Comparison of ENCODE assay signal across 9 cellular contexts in the genomic region with DNA sequence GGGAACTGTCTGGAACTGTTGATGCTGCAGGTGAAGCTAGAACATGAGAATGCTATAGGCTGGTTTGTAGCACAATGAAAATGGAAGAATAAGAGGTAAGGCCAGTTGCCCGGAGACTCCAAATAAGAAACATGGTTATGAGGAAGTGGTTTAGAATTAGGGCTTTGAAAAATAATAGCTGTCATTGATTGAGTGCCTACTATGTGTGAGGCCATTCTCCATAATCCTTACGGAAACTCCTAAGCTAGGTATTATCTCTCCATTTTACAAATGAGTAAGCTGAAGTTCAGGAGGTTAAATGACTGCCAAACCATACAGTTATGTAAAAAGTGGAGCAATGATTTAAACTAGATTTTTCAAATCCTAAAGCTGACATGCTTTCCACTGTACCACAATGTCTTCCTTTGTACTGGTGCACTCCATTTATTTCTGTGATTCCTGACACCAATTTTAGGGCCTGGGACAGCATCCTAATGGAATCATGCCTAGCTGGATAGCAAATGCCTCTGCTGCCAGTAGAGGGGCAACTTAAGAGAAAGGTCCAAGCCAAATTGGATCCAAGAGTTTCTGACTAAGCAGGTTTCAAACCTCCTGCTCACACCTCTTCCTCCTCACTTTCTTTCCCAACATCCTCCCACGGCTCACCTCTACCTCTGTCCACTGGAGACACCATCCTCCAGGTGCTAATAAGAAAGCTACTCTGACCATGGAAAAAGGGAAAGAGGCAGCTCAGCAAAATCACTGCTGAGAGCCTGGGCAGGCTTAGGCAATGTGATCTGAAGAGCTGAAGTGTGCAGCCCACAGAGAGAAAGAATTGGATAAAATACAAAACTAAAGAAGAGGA. TPM values are rescaled to one million over a fixed set of nuclear protein-coding genes. Genes with fewer than 3 reads are reported as not detected.
DNase-seq lines count a peak whose midpoint lies in the region; ATAC-seq and TF ChIP-seq lines count a peak whose summit lies in the region.
"Had no signal": no experiment of that assay in that cellular context is flagged by ENCODE, and none has a peak within 500 bp of the region (broad histone marks: within the 10 kb centered on the region; RNA-seq: fewer than 3 reads in every experiment).

No MANE protein-coding gene starts in this region.

- peak overlapping the region; percentile 86 for H2BK5ac ChIP-seq in IMR-90 (ENCODE audit: low read depth, low read length, poor library complexity, severe bottlenecking)

- peak overlapping the region; percentile 22; the same call in 1 of the 3 replicates for H2BK15ac ChIP-seq in IMR-90 (ENCODE audit: low read depth, low read length)

- H3K4me3 ChIP-seq in IMR-90 (ENCODE audit: insufficient read depth, low read depth, low read length) = no peak overlapping the region; the same call in 1 of the 2 replicates
- no peak overlapping the region for H3K4me3 ChIP-seq in fibroblast of lung (replicated peaks in 1 of 4; ENCODE audit: control extremely low read depth in 1 of 4, insufficient read depth in 1 of 4, low read depth in 3 of 4, low read length in 4 of 4)
- H3K4me3 ChIP-seq in testis = no peak overlapping the region
- H3K4me3 ChIP-seq in CD8-positive, alpha-beta T cell (ENCODE audit: low read depth, low read length) = no peak overlapping the region

- peak overlapping the region; percentile 83 for H2AK5ac ChIP-seq in IMR-90 (ENCODE audit: low read depth, low read length)

- peak overlapping the region; percentile 34 to 88; a peak in 3 of 4 replicates for H4K8ac ChIP-seq in IMR-90 (ENCODE audit: low read depth in 2 of 2, low read length in 2 of 2)

- H2AK9ac ChIP-seq in IMR-90 (replicated peaks; ENCODE audit: low read depth, low read length, poor library complexity) = no peak overlapping the region

- no TSS peak for BruUV-seq in IMR-90 (replicated peaks; lab: Mats Ljungman, UMichigan)

- H3K36me3 ChIP-seq in IMR-90 (ENCODE audit: control insufficient read depth, insufficient read depth, low read length) = no peaks in the 10 kb centered on the region
- no peaks in the 10 kb centered on the region for H3K36me3 ChIP-seq in fibroblast of lung (ENCODE audit: control insufficient read depth, insufficient read depth, low read length)
- no peaks in the 10 kb centered on the region for H3K36me3 ChIP-seq in testis (ENCODE audit: low read depth, missing control alignments)
- no peaks in the 10 kb centered on the region for H3K36me3 ChIP-seq in CD8-positive, alpha-beta T cell (ENCODE audit: insufficient read depth, low read length)
- H3K36me3 ChIP-seq: neutrophil had no signal

- H2BK120ac ChIP-seq in IMR-90 (ENCODE audit: low read depth, low read length) = peak overlapping the region; percentile 90

- CTCF ChIA-PET in IMR-90 (lab: Yijun Ruan, JAX) = interaction anchor here (0.6 to 1.0 kb wide), 3 partner anchors 9 to 162 kb away, joined by 3 read pairs; no protein-coding TSS in a partner anchor
- CTCF ChIA-PET in CD8-positive, alpha-beta T cell (lab: Charles Lee) = interaction anchor here (1.3 to 2.6 kb wide), 2 partner anchors 74 to 78 kb away, joined by 4 to 11 read pairs; no protein-coding TSS in a partner anchor

- peak overlapping the region; percentile 86; the same call in 1 of the 2 replicates for H3K18ac ChIP-seq in IMR-90 (ENCODE audit: low read depth, low read length)

- no peaks in the 10 kb centered on the region for H3K79me1 ChIP-seq in IMR-90 (ENCODE audit: low read depth in 1 of 2, low read length in 2 of 2)

- H3K27me3 ChIP-seq in IMR-90 (ENCODE audit: control insufficient read depth, insufficient read depth, low read length) (no peaks in the 10 kb centered on the region), fibroblast of lung (ENCODE audit: control insufficient read depth, insufficient read depth, low read length) (no peaks in the 10 kb centered on the region), testis (no peaks in the 10 kb centered on the region)
- H3K27me3 ChIP-seq in CD8-positive, alpha-beta T cell (ENCODE audit: insufficient read depth, low read length) = no peaks in the 10 kb centered on the region
- H3K27me3 ChIP-seq: neutrophil had no signal

- intact Hi-C loops in IMR-90 (cut with micrococcal nuclease) = loop anchor here (2.0 kb wide), 1 partner anchor 47 kb away; a partner anchor contains a TSS
- intact Hi-C loops in testis (cut with DNase I; ENCODE audit: low total_unique reads) = no loop called here
- intact Hi-C loops in CD8-positive, alpha-beta T cell (cut with DNase I, micrococcal nuclease) = loop anchor here in 1 of 2 experiments (2.0 kb wide), 1 partner anchor 45 kb away; no protein-coding TSS in a partner anchor

- H3K79me2 ChIP-seq in fibroblast of lung (ENCODE audit: control insufficient read depth, insufficient read depth, low read length) = no peaks in the 10 kb centered on the region

- POLR2A ChIA-PET in IMR-90 (lab: Charles Lee; ENCODE audit: unreplicated experiment) = no interaction called here
- POLR2A ChIA-PET in CD8-positive, alpha-beta T cell (lab: Charles Lee) = interaction anchor here (1.9 to 2.0 kb wide), 2 partner anchors 13 to 48 kb away, joined by 4 to 5 read pairs; no protein-coding TSS in a partner anchor

- H3K27ac ChIP-seq in IMR-90 (ENCODE audit: insufficient read depth, low read length) = peak overlapping the region; percentile 59
- H3K27ac ChIP-seq in fibroblast of lung (ENCODE audit: insufficient read depth, low read length) = no peak overlapping the region
- no peak overlapping the region for H3K27ac ChIP-seq in testis
- no peak overlapping the region for H3K27ac ChIP-seq in CD8-positive, alpha-beta T cell (ENCODE audit: low read depth, low read length)

- peak overlapping the region; percentile 48 for H3K4me2 ChIP-seq in IMR-90 (ENCODE audit: low read depth, low read length)
- H3K4me2 ChIP-seq in fibroblast of lung (ENCODE audit: extremely low read depth, insufficient read depth, low read length) = peak overlapping the region; percentile 32

- peak; percentile 7 for DNase-seq in GM03348 (ENCODE audit: low spot score)
- DNase-seq in IMR-90 = peak; percentile 62
- DNase-seq in fibroblast of lung (ENCODE audit: low read depth in 2 of 2) = peak in 1 of 2 donors; percentile 94
- no peak for DNase-seq in HUDEP-2 (lab: John Stamatoyannopoulos, UW; ENCODE audit: unreplicated experiment in 76 of 76)
- DNase-seq in central memory CD4-positive, alpha-beta T cell = no peak
- no peak for DNase-seq in testis
- DNase-seq in CD8-positive, alpha-beta T cell = no peak

- in situ Hi-C loops in IMR-90 (cut with MboI; ENCODE audit: low sequenced_read_pairs) = no loop called here

- H3K4me1 ChIP-seq in IMR-90 (ENCODE audit: control insufficient read depth, insufficient read depth, low read length) (peaks cover 9% of the 10 kb centered on the region), fibroblast of lung (ENCODE audit: control insufficient read depth, extremely low read depth, insufficient read depth, low read length) (no peaks in the 10 kb centered on the region), testis (no peaks in the 10 kb centered on the region)
- no peaks in the 10 kb centered on the region for H3K4me1 ChIP-seq in CD8-positive, alpha-beta T cell (ENCODE audit: insufficient read depth, low read length)

- peaks cover 12% of the 10 kb centered on the region for H3K4me1 Mint-ChIP-seq in CD8-positive, alpha-beta T cell (ENCODE audit: low read depth)

- TF ChIP-seq RAD21 in IMR-90 (IDR thresholded peaks at IDR 0.05; ENCODE audit: low read length) = no peak

- H4K5ac ChIP-seq in IMR-90 (ENCODE audit: low read depth, low read length) = peak overlapping the region; percentile 60; the same call in 1 of the 2 replicates

- H4K91ac ChIP-seq in IMR-90 (ENCODE audit: insufficient read depth, low read depth, low read length) = peak overlapping the region; percentile 59; the same call in 1 of the 2 replicates

- H3K4ac ChIP-seq in IMR-90 (ENCODE audit: low read depth, low read length) = peak overlapping the region; percentile 84

- peaks cover 14% of the 10 kb centered on the region for H3K9me1 ChIP-seq in IMR-90 (ENCODE audit: insufficient read depth, low read length)

- H3K56ac ChIP-seq in IMR-90 (ENCODE audit: extremely low read depth, insufficient read depth, low read length) = peak overlapping the region; percentile 82

- no CpG with 5 or more reads among the region's 3 CpGs for WGBS in IMR-90 (ENCODE audit: extremely low coverage in 2 of 2, insufficient read length in 1 of 2), 2 experiments
- WGBS in testis, 2 donors = 91 to 95% methylated on average over 3 of the region's 3 CpGs

- TF ChIP-seq CTCF in IMR-90 (conservative IDR thresholded peaks at IDR 0.05; ENCODE audit: low read depth, low read length) (no peak; the same call in 1 of the 2 replicates), fibroblast of lung (conservative IDR thresholded peaks at IDR 0.05 in 1 of 2, IDR thresholded peaks at IDR 0.05 in 1 of 2; ENCODE audit: low read depth in 1 of 2, low read length in 2 of 2) (peak in 1 of 2 donors; percentile 6), testis (IDR thresholded peaks at IDR 0.05) (no peak)
- TF ChIP-seq CTCF in CD8-positive, alpha-beta T cell (IDR thresholded peaks at IDR 0.05) = no peak

- 0 out of 2 replicates have a peak overlapping the region, but pooled peaks have one; percentile 12 for H3K9ac ChIP-seq in IMR-90 (ENCODE audit: low read depth, low read length)
- no peak overlapping the region for H3K9ac ChIP-seq in fibroblast of lung (ENCODE audit: insufficient read depth, low read length)

- TF ChIP-seq POLR2A in IMR-90 (IDR thresholded peaks at IDR 0.05; ENCODE audit: low read depth, low read length) (no peak), testis (IDR thresholded peaks at IDR 0.05) (no peak)

- peak overlapping the region; percentile 25; the same call in 1 of the 2 replicates for H3K23ac ChIP-seq in IMR-90 (ENCODE audit: low read depth, low read length)

- H3K9me3 ChIP-seq in IMR-90 (ENCODE audit: control insufficient read depth, insufficient read depth, low read length) = no peaks in the 10 kb centered on the region
- no peaks in the 10 kb centered on the region for H3K9me3 ChIP-seq in fibroblast of lung (ENCODE audit: control insufficient read depth, insufficient read depth, low read depth, low read length)
- no peaks in the 10 kb centered on the region for H3K9me3 ChIP-seq in testis
- no peaks in the 10 kb centered on the region for H3K9me3 ChIP-seq in CD8-positive, alpha-beta T cell (ENCODE audit: low read length)
- H3K9me3 ChIP-seq: neutrophil had no signal

- H2AFZ ChIP-seq in IMR-90 (replicated peaks; ENCODE audit: low read length, poor library complexity) (peak overlapping the region; percentile 23), fibroblast of lung (ENCODE audit: low read length) (no peak overlapping the region)

- H3K9me3 Mint-ChIP-seq in CD8-positive, alpha-beta T cell = no peaks in the 10 kb centered on the region

- peak overlapping the region; percentile 74 for H3K14ac ChIP-seq in IMR-90 (replicated peaks; ENCODE audit: low read depth, low read length)

- H2BK20ac ChIP-seq in IMR-90 (ENCODE audit: low read depth, low read length) = peak overlapping the region; percentile 81

- H3K27ac Mint-ChIP-seq in CD8-positive, alpha-beta T cell = no peak overlapping the region

- no peaks in the 10 kb centered on the region for H3K27me3 Mint-ChIP-seq in CD8-positive, alpha-beta T cell (ENCODE audit: low read depth)

- no peak overlapping the region for H3K4me3 Mint-ChIP-seq in CD8-positive, alpha-beta T cell

- dilution Hi-C loops in IMR-90 (cut with HindIII; ENCODE audit: low sequenced_read_pairs, unreplicated experiment) = no loop called here

- H3K36me3 Mint-ChIP-seq in CD8-positive, alpha-beta T cell = no peaks in the 10 kb centered on the region

- no peaks in the 10 kb centered on the region for H4K20me1 ChIP-seq in IMR-90 (ENCODE audit: insufficient read depth, low read length)
- H4K20me1 ChIP-seq in fibroblast of lung (ENCODE audit: control insufficient read depth, extremely low read depth, insufficient read depth, low read length) = no peaks in the 10 kb centered on the region

- ATAC-seq in GM21529 (IDR thresholded peaks at IDR 0.05; ENCODE audit: unreplicated experiment) (peak; percentile 32), IMR-90 (ENCODE audit: low read depth) (peak; percentile 53)
- no peak for ATAC-seq in CD8-positive, alpha-beta T cell

RNA-seq across cellular contexts. Expression of a gene that starts 46.9 kb away (rescaled TPM):
- total RNA-seq in IMR-90 (2012; rRNA removed) (441 and 453 TPM in 2 replicates), fibroblast of lung (263 and 291 TPM in 2 replicates), testis (100 to 1,000 TPM; 217 to 237 TPM)
- polyA plus RNA-seq in IMR-90 (2012; rRNA removed) (214 and 235 TPM in 2 replicates), fibroblast of lung (264 and 322 TPM in 2 replicates), testis (ENCODE audit: insufficient read depth, low read depth, low replicate concordance) (156 TPM)
- polyA plus RNA-seq in IMR-90 (2012; cell fraction: cytosol; rRNA removed) = 75.0 and 88.4 TPM in 2 replicates
- 42.1 and 341 TPM in 2 replicates for polyA plus RNA-seq in IMR-90 (2012; cell fraction: nucleus; rRNA removed; ENCODE audit: low replicate concordance)
- polyA plus RNA-seq in fibroblast of lung (2012) = 149 and 165 TPM in 2 replicates
- 183 and 218 TPM in 2 replicates for polyA minus RNA-seq in fibroblast of lung (ENCODE audit: low replicate concordance)
- 10 to 100 TPM; 79.8 to 80.0 TPM for total RNA-seq in CD8-positive, alpha-beta T cell

Comparison
In these comparisons a context has a peak if more than half of its experiments do, and no peak if none do; other contexts are left out.
1. DNase-seq: peak in GM03348 (single experiment) and IMR-90 (single experiment); none in HUDEP-2 (0 of 76), central memory CD4-positive, alpha-beta T cell (single experiment), testis (single experiment) and CD8-positive, alpha-beta T cell (0 of 7).